Comparison of ENCODE assay signal across 8 cellular contexts in genomic region chr9:111937781-111938426, GRCh38. TPM values are rescaled to one million over a fixed set of nuclear protein-coding genes. Genes with fewer than 3 reads are reported as not detected.
DNase-seq lines count a peak whose midpoint lies in the region; ATAC-seq, FAIRE-seq and TF ChIP-seq lines count a peak whose summit lies in the region.

No MANE protein-coding gene starts in this region.

- TF ChIP-seq POLR2A in GM12891 (IDR thresholded peaks at IDR 0.05; ENCODE audit: low read depth, low read length), result no peak

- H3K4me3 ChIP-seq in smooth muscle cell, result no peak overlapping the region

- H3K4me2 ChIP-seq in smooth muscle cell, result no peak overlapping the region

- H3K27me3 ChIP-seq in smooth muscle cell (ENCODE audit: low read depth), result no peaks in the 10 kb centered on the region

- H4K20me1 ChIP-seq in smooth muscle cell (ENCODE audit: low read depth), result no peaks in the 10 kb centered on the region

- TF ChIP-seq CTCF in smooth muscle cell (IDR thresholded peaks at IDR 0.05; ENCODE audit: borderline replicate concordance, insufficient read depth, poor library complexity, severe bottlenecking), result no peak
- TF ChIP-seq CTCF in D721Med (IDR thresholded peaks at IDR 0.05; ENCODE audit: insufficient read depth, missing control alignments), result no peak

- WGBS in smooth muscle cell (ENCODE audit: low lambda C conversion rate), result 85% methylated on average over 12 of the region's 12 CpGs

- peak; percentile 58 for ATAC-seq in HG02943 (IDR thresholded peaks at IDR 0.05; ENCODE audit: low read depth, unreplicated experiment)

- no peaks in the 10 kb centered on the region for H3K79me2 ChIP-seq in smooth muscle cell (ENCODE audit: low read depth)

- H3K36me3 ChIP-seq in smooth muscle cell (ENCODE audit: low read depth), result no peaks in the 10 kb centered on the region

- no peak overlapping the region for H2AFZ ChIP-seq in smooth muscle cell (ENCODE audit: low read depth)

- FAIRE-seq in GM12891 (lab: Jason Lieb, UNC), result peak; percentile 62
- FAIRE-seq in D721Med (lab: Jason Lieb, UNC), result no peak

- H3K9me3 ChIP-seq in smooth muscle cell (replicated peaks; ENCODE audit: low read depth), result no peaks in the 10 kb centered on the region

- H3F3A ChIP-seq in smooth muscle cell (ENCODE audit: low read depth), result peaks cover 11% of the 10 kb centered on the region

- DNase-seq in GM12891 (ENCODE audit: insufficient read length, low spot score) (no peak), epithelial cell of prostate (ENCODE audit: low read depth, low spot score) (no peak), smooth muscle cell (lab: John Stamatoyannopoulos, UW; ENCODE audit: unreplicated experiment) (no peak), NCI-H345 treated with DMSO at 0.1 percent for 48 hours (lab: John Stamatoyannopoulos, UW; ENCODE audit: unreplicated experiment) (no peak), COLO668 (lab: John Stamatoyannopoulos, UW; ENCODE audit: unreplicated experiment) (no peak), D721Med (ENCODE audit: insufficient read length, low spot score) (no peak)
- peak; percentile 31 for DNase-seq in activated CD4-positive, alpha-beta T cell treated with anti-CD3 and anti-CD28 coated beads for 1 hour

- no peaks in the 10 kb centered on the region for H3K4me1 ChIP-seq in smooth muscle cell (ENCODE audit: low read depth)

- peak overlapping the region; percentile 21 for H3K27ac ChIP-seq in epithelial cell of prostate
- peak overlapping the region; percentile 2 for H3K27ac ChIP-seq in smooth muscle cell (ENCODE audit: low read depth)

- H3K9ac ChIP-seq in smooth muscle cell (ENCODE audit: low read depth), result no peak overlapping the region

TF ChIP-seq in GM12891, 5 proteins besides CTCF, POLR2A, EP300 and RAD21:
- TF ChIP-seq SPI1 (IDR thresholded peaks at IDR 0.05; ENCODE audit: low read depth, low read length), result peak; percentile 56
- TF ChIP-seq TAF1 (IDR thresholded peaks at IDR 0.05; ENCODE audit: low read depth, low read length), result no peak
- 0 out of 2 replicates have a peak, but pooled peaks have one; percentile 29 for TF ChIP-seq POU2F2 (IDR thresholded peaks at IDR 0.05; ENCODE audit: low read depth, low read length)
- peak; percentile 41; the same call in 1 of the 2 replicates for TF ChIP-seq POLR2AphosphoS5 (IDR thresholded peaks at IDR 0.05; ENCODE audit: low read depth, low read length)
- TF ChIP-seq PAX5 (IDR thresholded peaks at IDR 0.05; ENCODE audit: insufficient read depth, low read length, severe bottlenecking), result no peak

RNA-seq across cellular contexts. Expression of gene UGCG, which starts 41.3 kb away (rescaled TPM):
- polyA plus RNA-seq in GM12891 (2012; ENCODE audit: low read depth, missing spikeins), result 33.7 TPM
- 34.0 and 56.0 TPM in 2 replicates for total RNA-seq in smooth muscle cell
- 18.8 and 21.3 TPM in 2 replicates for polyA plus RNA-seq in smooth muscle cell
